ENCODE assay signal across 27 cellular contexts in the genomic region with DNA sequence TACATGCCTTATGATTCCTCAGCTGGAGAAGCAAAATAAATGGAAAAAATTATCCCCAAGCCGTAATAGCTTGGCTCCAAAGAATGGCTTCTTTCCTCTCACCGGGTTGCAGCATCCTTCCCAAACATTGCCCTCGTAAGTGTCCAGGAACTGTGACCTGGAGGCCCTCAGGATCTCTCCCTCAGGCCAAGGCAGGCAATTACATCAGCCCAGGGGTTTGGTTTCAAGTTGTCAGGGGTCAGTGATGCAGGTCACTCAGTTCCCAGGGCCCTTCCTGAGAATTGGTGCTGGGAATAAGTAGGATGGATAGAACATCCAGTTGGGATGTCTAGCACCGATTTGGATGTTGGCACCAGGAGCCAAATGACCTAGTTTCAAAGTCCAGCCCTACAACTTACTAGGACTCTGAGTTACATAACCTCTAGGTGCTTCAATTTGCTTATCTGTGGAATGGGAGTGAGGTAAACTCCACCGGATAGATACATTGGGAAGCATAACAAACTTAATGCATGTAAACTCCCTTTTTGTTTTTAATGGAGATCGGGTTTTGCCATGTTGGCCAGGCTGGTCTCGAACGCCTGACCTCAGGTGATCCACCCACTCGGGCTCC.
"Had no signal": no experiment of that assay in that cellular context is flagged by ENCODE, and none has a peak within 500 bp of the region (broad histone marks: within the 10 kb centered on the region; RNA-seq: fewer than 3 reads in every experiment).

No MANE protein-coding gene starts in this region.

- H3K9me3 Mint-ChIP-seq: activated CD4-positive, alpha-beta memory T cell treated with anti-CD3 and anti-CD28 coated beads, Interleukin-2, amount 10 ng/mL, durations not matched to agents 7 days and 5 days; activated CD4-positive, alpha-beta T cell treated with anti-CD3 and anti-CD28 coated beads, Interleukin-2, amount 10 ng/mL, durations not matched to agents 7 days and 5 days; activated T-cell treated with anti-CD3 and anti-CD28 coated beads, Interleukin-2, amount 50 U/mL, for 24 hours; activated T-helper 2 cell treated with anti-CD3 and anti-CD28 coated beads, Interferon-gamma antibody, Interleukin-2, Interleukin-4, amounts not matched to agents 10 μg/mL and 5 μg/mL and 100 μg/mL, durations not matched to agents 14 hours and 24 hours and 36 hours; effector memory CD8-positive, alpha-beta T cell had no signal

- H3K4me3 Mint-ChIP-seq: activated CD4-positive, alpha-beta memory T cell treated with anti-CD3 and anti-CD28 coated beads, Interleukin-2, amount 10 ng/mL, durations not matched to agents 7 days and 5 days; activated CD4-positive, alpha-beta T cell treated with anti-CD3 and anti-CD28 coated beads, Interleukin-2, amount 10 ng/mL, durations not matched to agents 7 days and 5 days; activated T-cell treated with anti-CD3 and anti-CD28 coated beads, Interleukin-2, amount 50 U/mL, for 24 hours; effector memory CD8-positive, alpha-beta T cell; nephron had no signal

- H3K4me1 Mint-ChIP-seq: activated CD4-positive, alpha-beta memory T cell treated with anti-CD3 and anti-CD28 coated beads, Interleukin-2, amount 10 ng/mL, durations not matched to agents 7 days and 5 days; activated CD4-positive, alpha-beta T cell treated with anti-CD3 and anti-CD28 coated beads, Interleukin-2, amount 10 ng/mL, durations not matched to agents 7 days and 5 days; nephron had no signal

- H3K27me3 Mint-ChIP-seq: activated CD4-positive, alpha-beta T cell treated with anti-CD3 and anti-CD28 coated beads, Interleukin-2, amount 10 ng/mL, durations not matched to agents 7 days and 5 days; activated T-cell treated with anti-CD3 and anti-CD28 coated beads, Interleukin-2, amount 50 U/mL, for 24 hours had no signal

- FAIRE-seq: kidney had no signal

- DNase-seq: activated CD4-positive, alpha-beta memory T cell treated with anti-CD3 and anti-CD28 coated beads, Interleukin-2, amount 10 ng/mL, durations not matched to agents 7 days and 5 days; activated CD4-positive, alpha-beta T cell treated with anti-CD3 and anti-CD28 coated beads for 1 hour; activated CD4-positive, alpha-beta T cell treated with anti-CD3 and anti-CD28 coated beads, Interleukin-2, amount 10 ng/mL, durations not matched to agents 7 days and 5 days; activated CD8-positive, alpha-beta memory T cell treated with anti-CD3 and anti-CD28 coated beads, Interleukin-2, amount 50 U/mL, for 48 hours; activated T-cell treated with anti-CD3 and anti-CD28 coated beads, Interleukin-2, amount 50 U/mL, for 24 hours; anterior cingulate cortex; body of pancreas; cerebellar nuclear complex; colonic mucosa; effector memory CD8-positive, alpha-beta T cell; erythroblast; foreskin fibroblast; head of caudate nucleus; hippocampal formation; kidney; left lung; ovary; retina; stimulated activated CD4-positive, alpha-beta T cell treated with anti-CD3 and anti-CD28 coated beads, Interleukin-1b, Interleukin-23, amount 100 ng/mL, for 48 hours; stimulated activated naive CD4-positive, alpha-beta T cell; T-helper 2 cell; tibial artery; upper lobe of right lung had no signal

- H3K27ac Mint-ChIP-seq: activated CD4-positive, alpha-beta memory T cell treated with anti-CD3 and anti-CD28 coated beads, Interleukin-2, amount 10 ng/mL, durations not matched to agents 7 days and 5 days; activated CD4-positive, alpha-beta T cell treated with anti-CD3 and anti-CD28 coated beads, Interleukin-2, amount 10 ng/mL, durations not matched to agents 7 days and 5 days; activated naive CD4-positive, alpha-beta T cell treated with anti-CD3 and anti-CD28 coated beads, Interleukin-2, amount 50 U/mL, for 72 hours; activated T-cell treated with anti-CD3 and anti-CD28 coated beads, Interleukin-2, amount 50 U/mL, for 24 hours; activated T-helper 2 cell treated with anti-CD3 and anti-CD28 coated beads, Interferon-gamma antibody, Interleukin-2, Interleukin-4, amounts not matched to agents 10 μg/mL and 5 μg/mL and 100 μg/mL, durations not matched to agents 14 hours and 24 hours and 36 hours; effector memory CD8-positive, alpha-beta T cell; nephron; progenitor cell of endocrine pancreas had no signal

- ATAC-seq: activated naive CD4-positive, alpha-beta T cell treated with anti-CD3 and anti-CD28 coated beads, Interleukin-2, amount 50 U/mL, for 72 hours; body of pancreas; effector memory CD8-positive, alpha-beta T cell; left lung; upper lobe of right lung had no signal
